In the genomic region with DNA sequence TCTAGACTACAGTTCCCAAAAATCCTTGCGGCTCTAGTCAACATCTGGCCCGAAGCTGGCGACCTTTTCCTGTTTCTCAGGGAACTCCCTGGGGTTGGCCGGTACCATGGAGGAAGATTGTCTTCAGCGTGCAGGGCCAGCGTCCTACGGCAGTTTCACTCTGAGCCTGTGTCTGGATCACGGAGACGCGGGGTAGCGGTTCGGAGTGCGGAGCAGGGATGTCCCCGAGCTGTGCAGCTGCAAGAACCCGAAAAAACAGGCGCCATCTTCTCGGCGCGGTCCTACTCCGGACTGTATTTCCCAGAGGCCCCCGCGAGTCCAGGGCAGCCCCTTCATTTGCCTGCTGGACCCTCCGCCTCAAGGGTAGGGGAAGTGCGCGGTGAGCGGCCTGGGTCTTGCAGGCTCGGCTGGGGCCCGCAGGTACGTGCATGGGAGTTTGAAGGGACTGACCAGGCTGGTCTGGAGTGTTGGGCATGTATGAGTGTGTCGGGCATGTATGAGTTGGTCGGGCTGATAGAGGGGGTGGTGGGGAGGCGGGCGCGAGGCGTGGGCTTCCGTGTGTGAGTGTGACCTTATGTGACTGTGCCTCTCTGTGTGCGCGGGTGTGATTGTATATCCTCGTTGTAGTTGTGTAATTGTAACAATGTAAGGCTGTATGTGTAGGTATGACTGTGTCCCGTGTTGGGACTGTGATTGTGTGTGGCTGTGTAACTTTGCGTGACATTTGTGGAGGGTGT, we compare ENCODE assay signal across 1 cellular context.
TF ChIP-seq lines count a peak whose summit lies in the region.

A gene (plus strand): TSS at position 360 of the 737 bp plus-strand sequence. CDS start 12,240 bp downstream, outside the sequence.

TF ChIP-seq in HepG2, 621 proteins besides CTCF, POLR2A, EP300 and RAD21 (continued from another document and continues in another):
- TF ChIP-seq ZNF101 (CRISPR knock-in tag; IDR thresholded peaks at IDR 0.05; ENCODE audit: borderline replicate concordance, low read depth) (no peak), ETV6 (CRISPR knock-in tag; conservative IDR thresholded peaks at IDR 0.05) (no peak), ZNF205 (CRISPR knock-in tag; IDR thresholded peaks at IDR 0.05) (no peak), KDM5B (CRISPR knock-in tag; IDR thresholded peaks at IDR 0.05; ENCODE audit: borderline replicate concordance) (peak; percentile 71; the same call in 1 of the 2 replicates), ZNF607 (CRISPR knock-in tag; IDR thresholded peaks at IDR 0.05; ENCODE audit: borderline replicate concordance) (peak; percentile 62; the same call in 1 of the 2 replicates), NPAS2 (CRISPR knock-in tag; IDR thresholded peaks at IDR 0.05; ENCODE audit: borderline replicate concordance) (no peak), ZBTB7B (CRISPR knock-in tag; IDR thresholded peaks at IDR 0.05) (0 out of 2 replicates have a peak, but pooled peaks have one; percentile 46), ISL2 (CRISPR knock-in tag; IDR thresholded peaks at IDR 0.05) (no peak), ZNF780A (CRISPR knock-in tag; IDR thresholded peaks at IDR 0.05) (no peak), ATF1 (CRISPR knock-in tag; IDR thresholded peaks at IDR 0.05) (peak; percentile 68; the same call in 1 of the 2 replicates), RORA (CRISPR knock-in tag; IDR thresholded peaks at IDR 0.05) (no peak), HOXA5 (CRISPR knock-in tag; IDR thresholded peaks at IDR 0.05) (no peak; the same call in 1 of the 2 replicates), ZNF616 (CRISPR knock-in tag; IDR thresholded peaks at IDR 0.05; ENCODE audit: low read depth) (no peak), CEBPG (CRISPR knock-in tag; IDR thresholded peaks at IDR 0.05) (no peak), HCFC1 (IDR thresholded peaks at IDR 0.05; ENCODE audit: low read depth, low read length) (peak; percentile 64), POLR2AphosphoS2 (IDR thresholded peaks at IDR 0.05; ENCODE audit: low read depth, low read length) (no peak), STAG1 (CRISPR knock-in tag; IDR thresholded peaks at IDR 0.05) (no peak), NFKBIZ (CRISPR knock-in tag; IDR thresholded peaks at IDR 0.05) (no peak), ZNF737 (CRISPR knock-in tag; IDR thresholded peaks at IDR 0.05; ENCODE audit: borderline replicate concordance) (no peak; the same call in 1 of the 2 replicates), ZNF350 (CRISPR knock-in tag; IDR thresholded peaks at IDR 0.05; ENCODE audit: borderline replicate concordance, low read depth) (peak; percentile 89), ZNF709 (CRISPR knock-in tag; IDR thresholded peaks at IDR 0.05) (peak; percentile 70; the same call in 1 of the 2 replicates), TBX2 (CRISPR knock-in tag; IDR thresholded peaks at IDR 0.05; ENCODE audit: borderline replicate concordance) (peak; percentile 53; the same call in 1 of the 2 replicates), CBX1 (IDR thresholded peaks at IDR 0.05; ENCODE audit: low read depth) (no peak)
- TF ChIP-seq, protein P1, sequence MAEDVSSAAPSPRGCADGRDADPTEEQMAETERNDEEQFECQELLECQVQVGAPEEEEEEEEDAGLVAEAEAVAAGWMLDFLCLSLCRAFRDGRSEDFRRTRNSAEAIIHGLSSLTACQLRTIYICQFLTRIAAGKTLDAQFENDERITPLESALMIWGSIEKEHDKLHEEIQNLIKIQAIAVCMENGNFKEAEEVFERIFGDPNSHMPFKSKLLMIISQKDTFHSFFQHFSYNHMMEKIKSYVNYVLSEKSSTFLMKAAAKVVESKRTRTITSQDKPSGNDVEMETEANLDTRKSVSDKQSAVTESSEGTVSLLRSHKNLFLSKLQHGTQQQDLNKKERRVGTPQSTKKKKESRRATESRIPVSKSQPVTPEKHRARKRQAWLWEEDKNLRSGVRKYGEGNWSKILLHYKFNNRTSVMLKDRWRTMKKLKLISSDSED (CRISPR knock-in tag; IDR thresholded peaks at IDR 0.05) = no peak
- TF ChIP-seq, protein P2, sequence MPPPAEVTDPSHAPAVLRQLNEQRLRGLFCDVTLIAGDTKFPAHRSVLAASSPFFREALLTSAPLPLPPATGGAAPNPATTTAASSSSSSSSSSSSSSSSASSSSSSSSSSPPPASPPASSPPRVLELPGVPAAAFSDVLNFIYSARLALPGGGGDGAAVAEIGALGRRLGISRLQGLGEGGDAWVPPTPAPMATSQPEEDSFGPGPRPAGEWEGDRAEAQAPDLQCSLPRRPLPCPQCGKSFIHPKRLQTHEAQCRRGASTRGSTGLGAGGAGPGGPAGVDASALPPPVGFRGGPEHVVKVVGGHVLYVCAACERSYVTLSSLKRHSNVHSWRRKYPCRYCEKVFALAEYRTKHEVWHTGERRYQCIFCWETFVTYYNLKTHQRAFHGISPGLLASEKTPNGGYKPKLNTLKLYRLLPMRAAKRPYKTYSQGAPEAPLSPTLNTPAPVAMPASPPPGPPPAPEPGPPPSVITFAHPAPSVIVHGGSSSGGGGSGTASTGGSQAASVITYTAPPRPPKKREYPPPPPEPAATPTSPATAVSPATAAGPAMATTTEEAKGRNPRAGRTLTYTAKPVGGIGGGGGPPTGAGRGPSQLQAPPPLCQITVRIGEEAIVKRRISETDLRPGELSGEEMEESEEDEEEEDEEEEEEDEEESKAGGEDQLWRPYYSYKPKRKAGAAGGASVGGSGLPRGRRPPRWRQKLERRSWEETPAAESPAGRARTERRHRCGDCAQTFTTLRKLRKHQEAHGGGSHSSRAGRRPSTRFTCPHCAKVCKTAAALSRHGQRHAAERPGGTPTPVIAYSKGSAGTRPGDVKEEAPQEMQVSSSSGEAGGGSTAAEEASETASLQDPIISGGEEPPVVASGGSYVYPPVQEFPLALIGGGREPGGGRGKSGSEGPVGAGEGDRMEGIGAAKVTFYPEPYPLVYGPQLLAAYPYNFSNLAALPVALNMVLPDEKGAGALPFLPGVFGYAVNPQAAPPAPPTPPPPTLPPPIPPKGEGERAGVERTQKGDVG (CRISPR knock-in tag; IDR thresholded peaks at IDR 0.05; ENCODE audit: borderline replicate concordance) = 0 out of 2 replicates have a peak, but pooled peaks have one; percentile 37
- TF ChIP-seq, protein P3, sequence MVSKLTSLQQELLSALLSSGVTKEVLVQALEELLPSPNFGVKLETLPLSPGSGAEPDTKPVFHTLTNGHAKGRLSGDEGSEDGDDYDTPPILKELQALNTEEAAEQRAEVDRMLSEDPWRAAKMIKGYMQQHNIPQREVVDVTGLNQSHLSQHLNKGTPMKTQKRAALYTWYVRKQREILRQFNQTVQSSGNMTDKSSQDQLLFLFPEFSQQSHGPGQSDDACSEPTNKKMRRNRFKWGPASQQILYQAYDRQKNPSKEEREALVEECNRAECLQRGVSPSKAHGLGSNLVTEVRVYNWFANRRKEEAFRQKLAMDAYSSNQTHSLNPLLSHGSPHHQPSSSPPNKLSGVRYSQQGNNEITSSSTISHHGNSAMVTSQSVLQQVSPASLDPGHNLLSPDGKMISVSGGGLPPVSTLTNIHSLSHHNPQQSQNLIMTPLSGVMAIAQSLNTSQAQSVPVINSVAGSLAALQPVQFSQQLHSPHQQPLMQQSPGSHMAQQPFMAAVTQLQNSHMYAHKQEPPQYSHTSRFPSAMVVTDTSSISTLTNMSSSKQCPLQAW (CRISPR knock-in tag; IDR thresholded peaks at IDR 0.05) = peak; percentile 90; the same call in 1 of the 2 replicates
- TF ChIP-seq, protein P4, sequence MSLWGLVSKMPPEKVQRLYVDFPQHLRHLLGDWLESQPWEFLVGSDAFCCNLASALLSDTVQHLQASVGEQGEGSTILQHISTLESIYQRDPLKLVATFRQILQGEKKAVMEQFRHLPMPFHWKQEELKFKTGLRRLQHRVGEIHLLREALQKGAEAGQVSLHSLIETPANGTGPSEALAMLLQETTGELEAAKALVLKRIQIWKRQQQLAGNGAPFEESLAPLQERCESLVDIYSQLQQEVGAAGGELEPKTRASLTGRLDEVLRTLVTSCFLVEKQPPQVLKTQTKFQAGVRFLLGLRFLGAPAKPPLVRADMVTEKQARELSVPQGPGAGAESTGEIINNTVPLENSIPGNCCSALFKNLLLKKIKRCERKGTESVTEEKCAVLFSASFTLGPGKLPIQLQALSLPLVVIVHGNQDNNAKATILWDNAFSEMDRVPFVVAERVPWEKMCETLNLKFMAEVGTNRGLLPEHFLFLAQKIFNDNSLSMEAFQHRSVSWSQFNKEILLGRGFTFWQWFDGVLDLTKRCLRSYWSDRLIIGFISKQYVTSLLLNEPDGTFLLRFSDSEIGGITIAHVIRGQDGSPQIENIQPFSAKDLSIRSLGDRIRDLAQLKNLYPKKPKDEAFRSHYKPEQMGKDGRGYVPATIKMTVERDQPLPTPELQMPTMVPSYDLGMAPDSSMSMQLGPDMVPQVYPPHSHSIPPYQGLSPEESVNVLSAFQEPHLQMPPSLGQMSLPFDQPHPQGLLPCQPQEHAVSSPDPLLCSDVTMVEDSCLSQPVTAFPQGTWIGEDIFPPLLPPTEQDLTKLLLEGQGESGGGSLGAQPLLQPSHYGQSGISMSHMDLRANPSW (CRISPR knock-in tag; IDR thresholded peaks at IDR 0.05; ENCODE audit: borderline replicate concordance) = peak; percentile 94; the same call in 1 of the 2 replicates
- TF ChIP-seq, protein P5, sequence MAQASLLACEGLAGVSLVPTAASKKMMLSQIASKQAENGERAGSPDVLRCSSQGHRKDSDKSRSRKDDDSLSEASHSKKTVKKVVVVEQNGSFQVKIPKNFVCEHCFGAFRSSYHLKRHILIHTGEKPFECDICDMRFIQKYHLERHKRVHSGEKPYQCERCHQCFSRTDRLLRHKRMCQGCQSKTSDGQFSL (CRISPR knock-in tag; IDR thresholded peaks at IDR 0.05) = no peak
- TF ChIP-seq, protein P6, sequence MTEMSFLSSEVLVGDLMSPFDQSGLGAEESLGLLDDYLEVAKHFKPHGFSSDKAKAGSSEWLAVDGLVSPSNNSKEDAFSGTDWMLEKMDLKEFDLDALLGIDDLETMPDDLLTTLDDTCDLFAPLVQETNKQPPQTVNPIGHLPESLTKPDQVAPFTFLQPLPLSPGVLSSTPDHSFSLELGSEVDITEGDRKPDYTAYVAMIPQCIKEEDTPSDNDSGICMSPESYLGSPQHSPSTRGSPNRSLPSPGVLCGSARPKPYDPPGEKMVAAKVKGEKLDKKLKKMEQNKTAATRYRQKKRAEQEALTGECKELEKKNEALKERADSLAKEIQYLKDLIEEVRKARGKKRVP (CRISPR knock-in tag; IDR thresholded peaks at IDR 0.05) = peak in 1 of 2 experiments; percentile 67; a peak in 2 of 4 replicates
- TF ChIP-seq, protein P7, sequence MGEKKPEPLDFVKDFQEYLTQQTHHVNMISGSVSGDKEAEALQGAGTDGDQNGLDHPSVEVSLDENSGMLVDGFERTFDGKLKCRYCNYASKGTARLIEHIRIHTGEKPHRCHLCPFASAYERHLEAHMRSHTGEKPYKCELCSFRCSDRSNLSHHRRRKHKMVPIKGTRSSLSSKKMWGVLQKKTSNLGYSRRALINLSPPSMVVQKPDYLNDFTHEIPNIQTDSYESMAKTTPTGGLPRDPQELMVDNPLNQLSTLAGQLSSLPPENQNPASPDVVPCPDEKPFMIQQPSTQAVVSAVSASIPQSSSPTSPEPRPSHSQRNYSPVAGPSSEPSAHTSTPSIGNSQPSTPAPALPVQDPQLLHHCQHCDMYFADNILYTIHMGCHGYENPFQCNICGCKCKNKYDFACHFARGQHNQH (CRISPR knock-in tag; IDR thresholded peaks at IDR 0.05) = peak; percentile 70; the same call in 1 of the 2 replicates
- TF ChIP-seq, protein P8, sequence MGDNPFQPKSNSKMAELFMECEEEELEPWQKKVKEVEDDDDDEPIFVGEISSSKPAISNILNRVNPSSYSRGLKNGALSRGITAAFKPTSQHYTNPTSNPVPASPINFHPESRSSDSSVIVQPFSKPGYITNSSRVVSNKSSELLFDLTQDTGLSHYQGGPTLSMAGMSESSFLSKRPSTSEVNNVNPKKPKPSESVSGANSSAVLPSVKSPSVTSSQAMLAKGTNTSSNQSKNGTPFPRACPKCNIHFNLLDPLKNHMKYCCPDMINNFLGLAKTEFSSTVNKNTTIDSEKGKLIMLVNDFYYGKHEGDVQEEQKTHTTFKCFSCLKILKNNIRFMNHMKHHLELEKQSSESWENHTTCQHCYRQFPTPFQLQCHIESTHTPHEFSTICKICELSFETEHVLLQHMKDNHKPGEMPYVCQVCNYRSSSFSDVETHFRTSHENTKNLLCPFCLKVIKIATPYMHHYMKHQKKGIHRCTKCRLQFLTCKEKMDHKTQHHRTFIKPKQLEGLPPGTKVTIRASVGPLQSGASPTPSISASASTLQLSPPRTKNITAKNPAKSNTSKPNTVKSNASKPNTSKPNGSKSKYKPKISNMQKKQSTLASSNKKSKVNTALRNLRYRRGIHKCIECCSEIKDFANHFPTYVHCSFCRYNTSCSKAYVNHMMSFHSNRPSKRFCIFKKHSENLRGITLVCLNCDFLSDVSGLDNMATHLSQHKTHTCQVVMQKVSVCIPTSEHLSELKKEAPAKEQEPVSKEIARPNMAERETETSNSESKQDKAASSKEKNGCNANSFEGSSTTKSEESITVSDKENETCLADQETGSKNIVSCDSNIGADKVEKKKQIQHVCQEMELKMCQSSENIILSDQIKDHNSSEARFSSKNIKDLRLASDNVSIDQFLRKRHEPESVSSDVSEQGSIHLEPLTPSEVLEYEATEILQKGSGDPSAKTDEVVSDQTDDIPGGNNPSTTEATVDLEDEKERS (CRISPR knock-in tag; IDR thresholded peaks at IDR 0.05) = peak; percentile 83; the same call in 1 of the 2 replicates
- TF ChIP-seq, protein P9, sequence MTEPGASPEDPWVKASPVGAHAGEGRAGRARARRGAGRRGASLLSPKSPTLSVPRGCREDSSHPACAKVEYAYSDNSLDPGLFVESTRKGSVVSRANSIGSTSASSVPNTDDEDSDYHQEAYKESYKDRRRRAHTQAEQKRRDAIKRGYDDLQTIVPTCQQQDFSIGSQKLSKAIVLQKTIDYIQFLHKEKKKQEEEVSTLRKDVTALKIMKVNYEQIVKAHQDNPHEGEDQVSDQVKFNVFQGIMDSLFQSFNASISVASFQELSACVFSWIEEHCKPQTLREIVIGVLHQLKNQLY (CRISPR knock-in tag; IDR thresholded peaks at IDR 0.05) = no peak
- TF ChIP-seq, protein P10, sequence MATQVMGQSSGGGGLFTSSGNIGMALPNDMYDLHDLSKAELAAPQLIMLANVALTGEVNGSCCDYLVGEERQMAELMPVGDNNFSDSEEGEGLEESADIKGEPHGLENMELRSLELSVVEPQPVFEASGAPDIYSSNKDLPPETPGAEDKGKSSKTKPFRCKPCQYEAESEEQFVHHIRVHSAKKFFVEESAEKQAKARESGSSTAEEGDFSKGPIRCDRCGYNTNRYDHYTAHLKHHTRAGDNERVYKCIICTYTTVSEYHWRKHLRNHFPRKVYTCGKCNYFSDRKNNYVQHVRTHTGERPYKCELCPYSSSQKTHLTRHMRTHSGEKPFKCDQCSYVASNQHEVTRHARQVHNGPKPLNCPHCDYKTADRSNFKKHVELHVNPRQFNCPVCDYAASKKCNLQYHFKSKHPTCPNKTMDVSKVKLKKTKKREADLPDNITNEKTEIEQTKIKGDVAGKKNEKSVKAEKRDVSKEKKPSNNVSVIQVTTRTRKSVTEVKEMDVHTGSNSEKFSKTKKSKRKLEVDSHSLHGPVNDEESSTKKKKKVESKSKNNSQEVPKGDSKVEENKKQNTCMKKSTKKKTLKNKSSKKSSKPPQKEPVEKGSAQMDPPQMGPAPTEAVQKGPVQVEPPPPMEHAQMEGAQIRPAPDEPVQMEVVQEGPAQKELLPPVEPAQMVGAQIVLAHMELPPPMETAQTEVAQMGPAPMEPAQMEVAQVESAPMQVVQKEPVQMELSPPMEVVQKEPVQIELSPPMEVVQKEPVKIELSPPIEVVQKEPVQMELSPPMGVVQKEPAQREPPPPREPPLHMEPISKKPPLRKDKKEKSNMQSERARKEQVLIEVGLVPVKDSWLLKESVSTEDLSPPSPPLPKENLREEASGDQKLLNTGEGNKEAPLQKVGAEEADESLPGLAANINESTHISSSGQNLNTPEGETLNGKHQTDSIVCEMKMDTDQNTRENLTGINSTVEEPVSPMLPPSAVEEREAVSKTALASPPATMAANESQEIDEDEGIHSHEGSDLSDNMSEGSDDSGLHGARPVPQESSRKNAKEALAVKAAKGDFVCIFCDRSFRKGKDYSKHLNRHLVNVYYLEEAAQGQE (IDR thresholded peaks at IDR 0.05; ENCODE audit: borderline replicate concordance in 1 of 2, low read depth in 1 of 2, low read length in 2 of 2) = no peak
